ENCODE assay signal across 25 cellular contexts in the genomic region with DNA sequence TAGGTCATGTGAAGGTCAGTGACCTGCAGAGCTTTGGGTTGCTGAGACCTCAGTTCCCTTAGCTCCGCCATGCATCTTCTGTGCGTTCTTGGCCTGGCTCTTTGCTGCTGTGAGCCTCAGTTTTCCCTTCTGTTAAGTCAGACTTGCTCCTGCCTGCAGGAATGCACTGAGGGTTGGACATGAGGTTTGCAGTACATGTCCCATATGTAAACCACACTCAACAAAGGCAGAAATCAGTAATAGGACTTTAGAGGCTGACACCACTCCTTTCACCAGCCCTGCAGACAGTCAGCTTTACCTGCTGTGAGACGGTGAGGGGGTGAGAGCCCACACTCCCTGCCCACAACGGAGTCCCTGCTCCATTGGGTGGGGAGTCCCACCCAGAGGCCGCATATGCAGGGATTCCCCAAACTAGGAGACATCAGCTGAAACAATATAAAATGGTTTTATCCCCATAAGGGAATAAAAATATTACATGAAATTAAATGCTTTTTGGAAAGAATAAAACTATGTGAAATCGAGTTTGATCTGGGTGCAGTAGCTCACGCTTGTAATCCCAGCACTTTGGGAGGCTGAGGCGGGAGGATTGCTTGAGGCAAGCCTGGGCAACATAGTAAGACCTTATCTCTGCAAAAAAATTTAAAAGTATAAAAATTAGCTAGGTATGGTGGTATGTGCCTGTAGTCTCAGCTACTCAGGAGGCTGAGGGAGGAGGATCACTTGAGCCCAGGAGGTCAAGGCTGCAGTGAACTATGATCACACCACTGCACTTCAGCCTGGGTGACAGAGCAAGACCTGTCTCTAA. TPM values are rescaled to one million over a fixed set of nuclear protein-coding genes. Genes with fewer than 3 reads are reported as not detected.
DNase-seq lines count a peak whose midpoint lies in the region; TF ChIP-seq lines count a peak whose summit lies in the region.
"Had no signal": no experiment of that assay in that cellular context is flagged by ENCODE, and none has a peak within 500 bp of the region (broad histone marks: within the 10 kb centered on the region; RNA-seq: fewer than 3 reads in every experiment).

No MANE protein-coding gene starts in this region.

- H3K14ac ChIP-seq in neuronal stem cell (ENCODE audit: low read length): no peak overlapping the region

- no peak overlapping the region for H4K8ac ChIP-seq in neuronal stem cell (ENCODE audit: low read depth, low read length)

- no peaks in the 10 kb centered on the region for H3K9me3 ChIP-seq in neuronal stem cell (replicated peaks in 1 of 2; ENCODE audit: control insufficient read depth in 2 of 2, insufficient read depth in 1 of 2, low read depth in 1 of 2, low read length in 2 of 2)
- H3K9me3 ChIP-seq: lower lobe of right lung, SJCRH30, suprapubic skin had no signal

- H3K9me3 Mint-ChIP-seq in chondrocyte (ENCODE audit: low read depth): peaks cover 4% of the 10 kb centered on the region
- H3K9me3 Mint-ChIP-seq: activated B cell treated with CpG ODN at 0.5 μM for 24 hours; activated naive CD8-positive, alpha-beta T cell treated with anti-CD3 and anti-CD28 coated beads for 36 hours; activated T-helper 17 cell treated with anti-CD3 and anti-CD28 coated beads, Interleukin-2, amount 50 U/mL, for 72 hours; CD8-positive, alpha-beta memory T cell; nephron had no signal

- H3K27ac ChIP-seq in neuronal stem cell (replicated peaks; ENCODE audit: low read length): no peak overlapping the region
- H3K27ac ChIP-seq: lower lobe of right lung, parathyroid adenoma, SJCRH30, suprapubic skin had no signal

- no peak overlapping the region for H3K4me2 ChIP-seq in neuronal stem cell (ENCODE audit: insufficient read depth, low read length, poor library complexity, severe bottlenecking)

- no peak overlapping the region for H2BK12ac ChIP-seq in neuronal stem cell (ENCODE audit: low read length)

- TF ChIP-seq CTCF in chondrocyte (IDR thresholded peaks at IDR 0.05): no peak

- H3K27me3 ChIP-seq in neuronal stem cell (ENCODE audit: control insufficient read depth in 3 of 3, insufficient read depth in 3 of 3, low read depth in 1 of 3, low read length in 3 of 3): no peaks in the 10 kb centered on the region
- H3K27me3 ChIP-seq: SJCRH30, suprapubic skin had no signal

- no peak overlapping the region for H2BK15ac ChIP-seq in neuronal stem cell (ENCODE audit: low read length)

- H3K36me3 Mint-ChIP-seq in chondrocyte (ENCODE audit: low read depth): peaks cover 2% of the 10 kb centered on the region
- H3K36me3 Mint-ChIP-seq: activated naive CD8-positive, alpha-beta T cell treated with anti-CD3 and anti-CD28 coated beads for 36 hours; CD8-positive, alpha-beta memory T cell; stimulated activated naive B cell treated with anti-CD40 and anti-IgM and Interleukin-4, amounts not matched to agents 10 μg/mL and 1 μg/mL and 100 μg/mL, for 72 hours had no signal

- peak overlapping the region; percentile 71 for H2AK5ac ChIP-seq in neuronal stem cell (ENCODE audit: low read depth, low read length)

- no peak overlapping the region for H4K91ac ChIP-seq in neuronal stem cell (ENCODE audit: low read depth, low read length, poor library complexity)

- no peaks in the 10 kb centered on the region for H3K4me1 Mint-ChIP-seq in chondrocyte (ENCODE audit: low read depth)
- H3K4me1 Mint-ChIP-seq: activated T-helper 17 cell treated with anti-CD3 and anti-CD28 coated beads, Interleukin-2, amount 50 U/mL, for 72 hours; nephron had no signal

- no peak overlapping the region for H2BK5ac ChIP-seq in neuronal stem cell (ENCODE audit: low read length)

- no CpG with 5 or more reads among the region's 8 CpGs for WGBS in neuronal stem cell (ENCODE audit: extremely low coverage in 2 of 2, insufficient read length in 2 of 2, insufficient replicate concordance in 1 of 2), 2 donors

- H3K4me3 ChIP-seq in neuronal stem cell (ENCODE audit: low read length in 2 of 2): no peak overlapping the region
- H3K4me3 ChIP-seq: lower lobe of right lung, suprapubic skin had no signal

- H3K4me1 ChIP-seq in neuronal stem cell (ENCODE audit: control insufficient read depth in 2 of 2, insufficient read depth in 1 of 2, low read depth in 1 of 2, low read length in 2 of 2): no peaks in the 10 kb centered on the region
- H3K4me1 ChIP-seq: lower lobe of right lung, parathyroid adenoma, SJCRH30, suprapubic skin had no signal

- H3K18ac ChIP-seq in neuronal stem cell (ENCODE audit: low read length): peak overlapping the region; percentile 27

- no peak overlapping the region for H3K4me3 Mint-ChIP-seq in chondrocyte (ENCODE audit: unreplicated experiment)
- H3K4me3 Mint-ChIP-seq: activated B cell treated with CpG ODN at 0.5 μM for 24 hours; activated naive CD8-positive, alpha-beta T cell treated with anti-CD3 and anti-CD28 coated beads for 36 hours; activated T-helper 17 cell treated with anti-CD3 and anti-CD28 coated beads, Interleukin-2, amount 50 U/mL, for 72 hours; B cell; CD8-positive, alpha-beta memory T cell; nephron; stimulated activated naive B cell treated with anti-CD40 and anti-IgM and Interleukin-4, amounts not matched to agents 10 μg/mL and 1 μg/mL and 100 μg/mL, for 72 hours had no signal

- no peak overlapping the region for H3K23ac ChIP-seq in neuronal stem cell (ENCODE audit: low read depth, low read length, poor library complexity)

- H2BK120ac ChIP-seq in neuronal stem cell (ENCODE audit: low read depth, low read length): no peak overlapping the region

- H3K4ac ChIP-seq in neuronal stem cell (ENCODE audit: low read length): no peak overlapping the region

- peak overlapping the region; percentile 84 for H2AFZ ChIP-seq in neuronal stem cell (ENCODE audit: low read length)
- H2AFZ ChIP-seq: parathyroid adenoma had no signal

- no peaks in the 10 kb centered on the region for H3K79me1 ChIP-seq in neuronal stem cell (ENCODE audit: low read depth, low read length)

- H3K27me3 Mint-ChIP-seq in chondrocyte (ENCODE audit: low read depth): no peaks in the 10 kb centered on the region
- H3K27me3 Mint-ChIP-seq: activated B cell treated with CpG ODN at 0.5 μM for 24 hours; activated naive CD8-positive, alpha-beta T cell treated with anti-CD3 and anti-CD28 coated beads for 36 hours; activated T-helper 17 cell treated with anti-CD3 and anti-CD28 coated beads, Interleukin-2, amount 50 U/mL, for 72 hours; B cell; stimulated activated naive B cell treated with anti-CD40 and anti-IgM and Interleukin-4, amounts not matched to agents 10 μg/mL and 1 μg/mL and 100 μg/mL, for 72 hours had no signal

- H3K9ac ChIP-seq in neuronal stem cell (ENCODE audit: low read depth, low read length, poor library complexity): no peak overlapping the region
- H3K9ac ChIP-seq: parathyroid adenoma had no signal

- DNase-seq in activated effector memory CD4-positive, alpha-beta T cell treated with anti-CD3 and anti-CD28 coated beads, Interleukin-2, amount 50 U/mL, for 16 hours: peak; percentile 58
- DNase-seq in activated effector memory CD4-positive, alpha-beta T cell treated with Interleukin-2 at 50 U/mL for 16 hours: no peak
- DNase-seq in chondrocyte (ENCODE audit: low spot score): peak; percentile 33
- DNase-seq in neuronal stem cell (ENCODE audit: low spot score): no peak
- peak; percentile 27 for DNase-seq in ureter (ENCODE audit: low spot score)
- DNase-seq in inferior parietal cortex (ENCODE audit: extremely low spot score): no peak
- DNase-seq in pons (ENCODE audit: low spot score): no peak
- DNase-seq in retina: no peak
- DNase-seq: kidney, NCI-H1417 treated with DMSO at 0.1 percent for 48 hours had no signal

- no peaks in the 10 kb centered on the region for H3K36me3 ChIP-seq in neuronal stem cell (replicated peaks in 1 of 2; ENCODE audit: control insufficient read depth in 2 of 2, insufficient read depth in 2 of 2, low read length in 2 of 2)
- H3K36me3 ChIP-seq: lower lobe of right lung, SJCRH30, suprapubic skin had no signal

- H3K27ac Mint-ChIP-seq in chondrocyte (ENCODE audit: unreplicated experiment): no peak overlapping the region
- H3K27ac Mint-ChIP-seq: activated B cell treated with CpG ODN at 0.5 μM for 24 hours; activated naive CD8-positive, alpha-beta T cell treated with anti-CD3 and anti-CD28 coated beads for 36 hours; activated T-helper 17 cell treated with anti-CD3 and anti-CD28 coated beads, Interleukin-2, amount 50 U/mL, for 72 hours; B cell; CD8-positive, alpha-beta memory T cell; nephron had no signal

RNA-seq across cellular contexts. Expression of gene MYO7B, which starts 55.1 kb away (rescaled TPM):
- total RNA-seq in chondrocyte: 0.02 to 0.31 TPM in 2 of 3 replicates, not detected in the other
- polyA plus RNA-seq in neuronal stem cell (2013, experiment 1 of 2): not detected
- polyA plus RNA-seq in neuronal stem cell (2013, experiment 2 of 2): 0.03 TPM
- 0.78 TPM for total RNA-seq in ureter
- total RNA-seq: CD8-positive, alpha-beta memory T cell; dermis blood vessel endothelial cell; G401 had no signal
- polyA plus RNA-seq: CD8-positive, alpha-beta memory T cell had no signal

RNA-seq across cellular contexts. Expression of gene GPR17, which starts 55.4 kb away (rescaled TPM):
- total RNA-seq in chondrocyte: not detected in 3 replicates
- 0.06 TPM for polyA plus RNA-seq in neuronal stem cell (2013, experiment 1 of 2)
- polyA plus RNA-seq in neuronal stem cell (2013, experiment 2 of 2): 0.04 TPM
- total RNA-seq in ureter: not detected
- total RNA-seq: activated B cell treated with CpG ODN at 0.5 μM for 24 hours; activated naive CD8-positive, alpha-beta T cell treated with anti-CD3 and anti-CD28 coated beads for 36 hours; activated T-helper 17 cell treated with anti-CD3 and anti-CD28 coated beads, Interleukin-2, amount 50 U/mL, for 72 hours; B cell; CD8-positive, alpha-beta memory T cell; dermis blood vessel endothelial cell; G401; glomerular endothelial cell; mononuclear cell; SJCRH30 had no signal
- polyA plus RNA-seq: CD8-positive, alpha-beta memory T cell had no signal

Comparison
In these comparisons a context has a peak if more than half of its experiments do, and no peak if none do; other contexts are left out.
1. DNase-seq: peak in activated effector memory CD4-positive, alpha-beta T cell treated with anti-CD3 and anti-CD28 coated beads, Interleukin-2, amount 50 U/mL, for 16 hours (single experiment), chondrocyte (single experiment) and ureter (single experiment); none in activated effector memory CD4-positive, alpha-beta T cell treated with Interleukin-2 at 50 U/mL for 16 hours (single experiment), neuronal stem cell (single experiment), inferior parietal cortex (single experiment), pons (single experiment) and retina (single experiment).